ENCODE assay signal across 9 cellular contexts in the genomic region with DNA sequence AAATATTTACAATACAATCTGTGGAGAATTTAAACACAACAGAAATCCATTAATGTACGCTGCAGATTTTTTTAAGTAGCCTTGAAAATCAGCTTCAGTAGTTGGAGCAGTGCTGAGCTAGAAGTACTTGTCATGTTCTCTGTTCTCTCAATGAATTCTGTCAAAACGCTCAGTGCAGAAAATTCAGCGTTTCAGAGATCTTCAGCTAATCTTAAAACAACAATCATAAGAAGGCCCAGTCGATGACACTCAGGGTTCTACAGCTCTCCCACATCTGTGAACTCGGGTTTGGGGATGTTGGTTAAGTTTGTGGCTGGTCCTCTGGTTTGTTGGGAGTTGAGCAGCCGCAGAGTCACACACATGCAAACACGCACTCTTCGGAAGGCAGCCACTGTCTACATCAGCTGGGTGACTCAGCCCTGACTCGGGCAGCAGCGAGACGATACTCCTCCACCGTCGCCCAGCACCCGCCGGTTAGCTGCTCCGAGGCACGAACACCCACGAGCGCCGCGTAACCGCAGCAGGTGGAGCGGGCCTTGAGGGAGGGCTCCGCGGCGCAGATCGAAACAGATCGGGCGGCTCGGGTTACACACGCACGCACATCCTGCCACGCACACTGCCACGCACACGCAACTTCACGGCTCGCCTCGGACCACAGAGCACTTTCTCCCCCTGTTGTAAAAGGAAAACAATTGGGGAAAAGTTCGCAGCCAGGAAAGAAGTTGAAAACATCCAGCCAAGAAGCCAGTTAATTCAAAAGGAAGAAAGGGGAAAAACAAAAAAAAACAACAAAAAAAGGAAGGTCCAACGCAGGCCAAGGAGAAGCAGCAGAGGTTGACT.
A peak's percentile ranks its signal among the peaks of the same experiment; 100 is the strongest.
DNase-seq lines count a peak whose midpoint lies in the region; ATAC-seq and TF ChIP-seq lines count a peak whose summit lies in the region.
"Had no signal": no experiment of that assay in that cellular context is flagged by ENCODE, and none has a peak within 500 bp of the region (broad histone marks: within the 10 kb centered on the region; RNA-seq: fewer than 3 reads in every experiment).

No MANE protein-coding gene starts in this region.

- no peaks in the 10 kb centered on the region for H3K79me2 ChIP-seq in neural cell (replicated peaks; ENCODE audit: insufficient read depth, low read length)

- ATAC-seq in HG03442 (IDR thresholded peaks at IDR 0.05; ENCODE audit: unreplicated experiment), result peak; percentile 26
- peak; percentile 62 for ATAC-seq in stimulated activated naive CD8-positive, alpha-beta T cell treated with anti-CD3 and anti-CD28 coated beads, Interleukin-15, Interleukin-2, amounts not matched to agents 100 U/mL and 50 U/mL, for 24 hours

- peaks cover 0 to 10% of the 10 kb centered on the region in 2 donors for H3K27me3 ChIP-seq in Peyer's patch
- H3K27me3 ChIP-seq in neural cell (ENCODE audit: insufficient read depth, low read depth, low read length), result peaks cover 94% of the 10 kb centered on the region

- H3K4me1 ChIP-seq in Peyer's patch, result peaks cover 0 to 18% (median 8%) of the 10 kb centered on the region in 4 donors

- H3K4me2 ChIP-seq in neural cell (ENCODE audit: low read length), result peak overlapping the region; percentile 60

- no peak for TF ChIP-seq EP300 in neural cell (conservative IDR thresholded peaks at IDR 0.05; ENCODE audit: poor library complexity, severe bottlenecking)

- peak overlapping the region; percentile 88 to 93 (median 90) for H3K27ac ChIP-seq in Peyer's patch
- H3K27ac ChIP-seq in neural cell (ENCODE audit: low read length), result no peak overlapping the region
- H3K27ac ChIP-seq: 22Rv1 had no signal

- H3K4me3 ChIP-seq in Peyer's patch, result peak overlapping the region; percentile 58 to 93 (median 86)
- peak overlapping the region; percentile 67 for H3K4me3 ChIP-seq in neural cell (ENCODE audit: low read length)

- no peak for TF ChIP-seq RAD21 in neural cell (conservative IDR thresholded peaks at IDR 0.05)

- no peak for TF ChIP-seq CTCF in Peyer's patch (IDR thresholded peaks at IDR 0.05)
- no peak for TF ChIP-seq CTCF in neural cell (IDR thresholded peaks at IDR 0.05; ENCODE audit: poor library complexity, severe bottlenecking)

- H4K20me1 ChIP-seq in neural cell (ENCODE audit: insufficient read depth), result no peaks in the 10 kb centered on the region

- H3K36me3 ChIP-seq in Peyer's patch (no peaks in the 10 kb centered on the region), neural cell (ENCODE audit: insufficient read depth, low read length) (no peaks in the 10 kb centered on the region)

- H3K9me3 ChIP-seq in Peyer's patch, result no peaks in the 10 kb centered on the region
- no peaks in the 10 kb centered on the region for H3K9me3 ChIP-seq in neural cell (ENCODE audit: low read length)

- DNase-seq in DMS79 treated with DMSO at 0.1 percent for 48 hours (lab: John Stamatoyannopoulos, UW), result peak; percentile 79
- no peak for DNase-seq in DMS79 (lab: John Stamatoyannopoulos, UW)
- peak; percentile 54 to 90 (median 83) for DNase-seq in Peyer's patch
- DNase-seq in activated T-helper 1 cell treated with Interleukin-2 at 50 U/mL for 16 hours (ENCODE audit: low read depth), result peak; percentile 81
- DNase-seq in fibroblast of peridontal ligament (ENCODE audit: extremely low read depth), result peak; percentile 94
- DNase-seq in stimulated activated naive CD8-positive, alpha-beta T cell treated with anti-CD3 and anti-CD28 coated beads, Interleukin-15, Interleukin-2, amounts not matched to agents 100 U/mL and 50 U/mL, for 24 hours, result peak; percentile 88

- no peak overlapping the region for H3K9ac ChIP-seq in neural cell (ENCODE audit: low read length)

- H3F3A ChIP-seq in neural cell (ENCODE audit: insufficient read depth, low read length, poor library complexity, severe bottlenecking), result no peaks in the 10 kb centered on the region

- no peak overlapping the region for H2AFZ ChIP-seq in neural cell (ENCODE audit: low read depth, low read length)

- TF ChIP-seq POLR2A in Peyer's patch (IDR thresholded peaks at IDR 0.05), result no peak

- no peaks in the 10 kb centered on the region for H3K9me2 ChIP-seq in neural cell (ENCODE audit: insufficient read depth, low read length)

TF ChIP-seq in neural cell, 6 proteins besides CTCF, POLR2A, EP300 and RAD21:
- TF ChIP-seq EZH2 (IDR thresholded peaks at IDR 0.05; ENCODE audit: borderline replicate concordance, insufficient read depth, low read length, poor library complexity, severe bottlenecking) (peak; percentile 82), REST (IDR thresholded peaks at IDR 0.05; ENCODE audit: borderline replicate concordance) (no peak)
